In the genomic region with DNA sequence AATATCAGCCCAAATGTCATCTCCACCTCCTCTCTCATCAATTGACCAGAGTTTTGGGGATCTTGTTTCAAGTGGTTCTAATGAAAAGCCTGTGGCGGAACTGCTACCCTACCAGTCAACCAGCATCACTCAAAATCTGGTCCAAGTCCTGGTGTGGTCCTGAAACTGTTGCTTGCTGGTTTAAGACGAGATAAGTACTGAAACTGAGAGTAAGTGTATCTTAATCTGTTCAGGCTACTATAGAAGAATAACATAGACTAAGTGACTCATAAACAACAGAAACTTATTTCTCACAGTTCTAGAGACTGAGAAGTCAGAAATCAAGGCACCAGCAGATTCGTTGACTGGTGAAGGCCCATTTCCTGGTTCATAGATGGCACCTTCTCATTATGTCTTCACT, we compare ENCODE assay signal across 1 cellular context.
TF ChIP-seq lines count a peak whose summit lies in the region.

No MANE protein-coding gene starts in this region.

TF ChIP-seq in HepG2, 621 proteins besides CTCF, POLR2A, EP300 and RAD21 (continued from another document):
- TF ChIP-seq ZNF780A (CRISPR knock-in tag; IDR thresholded peaks at IDR 0.05) (no peak), REST (IDR thresholded peaks at IDR 0.05; ENCODE audit: borderline replicate concordance in 1 of 2, low read depth in 1 of 2, low read length in 2 of 2) (no peak), DNMT1 (CRISPR knock-in tag; IDR thresholded peaks at IDR 0.05) (no peak)
